ENCODE assay signal across 1 cellular context in the genomic region with DNA sequence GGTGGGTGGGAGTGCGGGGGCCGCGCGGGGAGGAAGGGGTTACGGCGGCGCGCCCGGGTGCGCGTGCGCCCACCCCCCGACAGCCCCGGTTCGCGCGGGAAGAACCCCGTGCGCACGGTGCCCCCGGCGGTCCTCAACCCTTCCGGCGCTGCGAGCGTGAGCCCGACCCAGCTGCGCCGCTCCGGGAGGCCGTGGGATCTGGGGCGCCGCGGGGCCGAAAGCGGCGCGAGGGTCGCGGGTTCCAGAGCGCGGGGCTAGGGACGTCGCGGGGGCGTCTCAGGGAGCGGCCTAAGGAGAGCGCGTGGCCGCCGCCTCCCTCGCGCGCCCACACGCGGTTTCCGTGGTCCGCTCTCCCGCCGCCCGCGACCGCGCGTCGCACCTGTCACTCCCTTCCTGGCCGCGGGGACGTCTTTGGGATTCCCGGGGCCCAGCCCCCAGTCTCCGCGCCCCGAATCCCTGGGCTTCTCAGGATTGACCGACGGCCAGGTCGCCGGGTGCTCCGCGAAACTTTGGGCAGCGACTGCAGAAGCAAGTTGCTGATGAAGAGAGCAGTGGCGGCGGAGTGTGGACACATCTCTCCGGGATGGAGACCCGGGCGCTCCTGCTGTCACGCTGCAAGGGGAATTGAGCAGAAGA.
TF ChIP-seq lines count a peak whose summit lies in the region.

No MANE protein-coding gene starts in this region.

TF ChIP-seq in SK-N-SH, 30 proteins besides CTCF, POLR2A, EP300 and RAD21 (continued from another document):
- TF ChIP-seq, protein P1, sequence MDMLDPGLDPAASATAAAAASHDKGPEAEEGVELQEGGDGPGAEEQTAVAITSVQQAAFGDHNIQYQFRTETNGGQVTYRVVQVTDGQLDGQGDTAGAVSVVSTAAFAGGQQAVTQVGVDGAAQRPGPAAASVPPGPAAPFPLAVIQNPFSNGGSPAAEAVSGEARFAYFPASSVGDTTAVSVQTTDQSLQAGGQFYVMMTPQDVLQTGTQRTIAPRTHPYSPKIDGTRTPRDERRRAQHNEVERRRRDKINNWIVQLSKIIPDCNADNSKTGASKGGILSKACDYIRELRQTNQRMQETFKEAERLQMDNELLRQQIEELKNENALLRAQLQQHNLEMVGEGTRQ (IDR thresholded peaks at IDR 0.05; ENCODE audit: borderline replicate concordance, low read depth, low read length), result no peak
- TF ChIP-seq, protein P2, sequence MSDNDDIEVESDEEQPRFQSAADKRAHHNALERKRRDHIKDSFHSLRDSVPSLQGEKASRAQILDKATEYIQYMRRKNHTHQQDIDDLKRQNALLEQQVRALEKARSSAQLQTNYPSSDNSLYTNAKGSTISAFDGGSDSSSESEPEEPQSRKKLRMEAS (IDR thresholded peaks at IDR 0.05; ENCODE audit: low read depth), result no peak
- TF ChIP-seq, protein P3, sequence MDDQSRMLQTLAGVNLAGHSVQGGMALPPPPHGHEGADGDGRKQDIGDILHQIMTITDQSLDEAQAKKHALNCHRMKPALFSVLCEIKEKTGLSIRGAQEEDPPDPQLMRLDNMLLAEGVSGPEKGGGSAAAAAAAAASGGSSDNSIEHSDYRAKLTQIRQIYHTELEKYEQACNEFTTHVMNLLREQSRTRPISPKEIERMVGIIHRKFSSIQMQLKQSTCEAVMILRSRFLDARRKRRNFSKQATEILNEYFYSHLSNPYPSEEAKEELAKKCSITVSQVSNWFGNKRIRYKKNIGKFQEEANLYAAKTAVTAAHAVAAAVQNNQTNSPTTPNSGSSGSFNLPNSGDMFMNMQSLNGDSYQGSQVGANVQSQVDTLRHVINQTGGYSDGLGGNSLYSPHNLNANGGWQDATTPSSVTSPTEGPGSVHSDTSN (IDR thresholded peaks at IDR 0.05), result no peak
- no peak for TF ChIP-seq JUND (IDR thresholded peaks at IDR 0.05)
